In the genomic region with DNA sequence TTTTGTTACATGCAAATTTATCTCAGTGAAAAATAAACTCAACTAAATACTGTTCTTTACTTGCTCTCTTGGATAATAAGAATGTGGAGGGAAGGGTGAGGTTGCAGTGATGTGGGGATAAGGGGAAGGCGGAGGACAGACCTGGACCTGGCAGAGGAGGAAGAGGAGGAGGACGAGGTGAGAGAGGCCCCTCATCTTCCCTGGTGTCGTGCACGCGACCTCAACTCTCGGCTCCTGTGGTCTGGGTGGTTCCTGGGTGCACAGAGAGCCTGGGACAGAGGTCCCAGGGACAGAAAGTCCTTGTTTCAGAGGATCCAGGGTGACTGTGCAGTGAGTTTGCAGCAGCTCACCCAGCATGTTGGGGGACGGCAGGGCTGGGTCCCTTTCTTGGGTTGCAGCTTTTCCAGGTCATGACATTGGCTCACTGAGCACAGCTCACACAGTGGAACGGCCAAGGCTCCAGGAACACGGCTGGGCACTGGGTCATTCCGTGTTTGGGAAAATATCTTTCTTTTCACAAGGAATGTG, we compare ENCODE assay signal across 32 cellular contexts.
"Had no signal": no experiment of that assay in that cellular context is flagged by ENCODE, and none has a peak within 500 bp of the region (broad histone marks: within the 10 kb centered on the region; RNA-seq: fewer than 3 reads in every experiment).

No MANE protein-coding gene starts in this region.

- H3K4me1 Mint-ChIP-seq: endodermal cell; neural progenitor cell; stimulated activated naive CD8-positive, alpha-beta T cell treated with anti-CD3 and anti-CD28 coated beads, Interleukin-15, amount 100 ng/mL, for 72 hours had no signal

- H3K4me3 ChIP-seq: coronary artery, dorsolateral prefrontal cortex, esophagus muscularis mucosa, gastroesophageal sphincter, heart right ventricle, left lung, neural progenitor cell, ovary, psoas muscle, thyroid gland had no signal

- H3K36me3 Mint-ChIP-seq: naive thymus-derived CD4-positive, alpha-beta T cell; neural progenitor cell had no signal

- FAIRE-seq: endothelial cell of umbilical vein, islet of Langerhans had no signal

- H3K9ac ChIP-seq: neural progenitor cell had no signal

- H3K27ac ChIP-seq: coronary artery, dorsolateral prefrontal cortex, esophagus muscularis mucosa, foreskin keratinocyte, gastroesophageal sphincter, heart right ventricle, left lung, neural progenitor cell, ovary, psoas muscle, thyroid gland had no signal

- DNase-seq: dorsolateral prefrontal cortex; effector CD8-positive, alpha-beta T cell; endodermal cell; foreskin keratinocyte; heart right ventricle; hippocampal formation; left cardiac atrium; mammary epithelial cell; mesendoderm; midbrain; naive thymus-derived CD4-positive, alpha-beta T cell; nucleus accumbens; ovary; psoas muscle; right cardiac atrium; small intestine; stimulated activated CD4-positive, alpha-beta T cell treated with anti-CD3 and anti-CD28 coated beads, Interleukin-15, amount 100 ng/mL, for 24 hours; stimulated activated CD4-positive, alpha-beta T cell treated with anti-CD3 and anti-CD28 coated beads, Interleukin-2, amount 100 ng/mL, for 48 hours; stimulated activated CD8-positive, alpha-beta memory T cell treated with anti-CD3 and anti-CD28 coated beads, Interleukin-4, amount 100 ng/mL, for 48 hours; stimulated activated naive CD4-positive, alpha-beta T cell; stimulated activated naive CD8-positive, alpha-beta T cell treated with anti-CD3 and anti-CD28 coated beads, Interleukin-15, amount 100 ng/mL, for 72 hours; thyroid gland; trophoblast cell had no signal

- H3K9me3 Mint-ChIP-seq: central memory CD8-positive, alpha-beta T cell; nephron; stimulated activated naive CD8-positive, alpha-beta T cell treated with anti-CD3 and anti-CD28 coated beads, Interleukin-15, amount 100 ng/mL, for 72 hours had no signal

- H3K4me2 ChIP-seq: neural progenitor cell had no signal

- ATAC-seq: foreskin keratinocyte; gastroesophageal sphincter; heart right ventricle; left cardiac atrium; left lung; naive thymus-derived CD4-positive, alpha-beta T cell; psoas muscle; right cardiac atrium; stimulated activated naive CD8-positive, alpha-beta T cell treated with anti-CD3 and anti-CD28 coated beads, Interleukin-15, amount 100 ng/mL, for 72 hours had no signal

- H3K27me3 Mint-ChIP-seq: stimulated activated naive CD8-positive, alpha-beta T cell treated with anti-CD3 and anti-CD28 coated beads, Interleukin-15, amount 100 ng/mL, for 72 hours had no signal

- H3K9me3 ChIP-seq: esophagus muscularis mucosa, gastroesophageal sphincter, left lung, ovary, psoas muscle, thyroid gland had no signal

- H3K4me1 ChIP-seq: foreskin keratinocyte, gastroesophageal sphincter, thyroid gland had no signal

- H3K4me3 Mint-ChIP-seq: central memory CD8-positive, alpha-beta T cell; endodermal cell; naive thymus-derived CD4-positive, alpha-beta T cell; nephron; neural progenitor cell; stimulated activated naive CD8-positive, alpha-beta T cell treated with anti-CD3 and anti-CD28 coated beads, Interleukin-15, amount 100 ng/mL, for 72 hours had no signal

- H2AFZ ChIP-seq: neural progenitor cell had no signal

- H3K36me3 ChIP-seq: esophagus muscularis mucosa, gastroesophageal sphincter, heart right ventricle, left lung, neural progenitor cell, ovary, thyroid gland had no signal

- H3K27me3 ChIP-seq: left lung, neural progenitor cell, ovary, thyroid gland had no signal

- H3K27ac Mint-ChIP-seq: endodermal cell; nephron; neural progenitor cell; stimulated activated naive CD8-positive, alpha-beta T cell treated with anti-CD3 and anti-CD28 coated beads, Interleukin-15, amount 100 ng/mL, for 72 hours had no signal
